21 cellular contexts compared by ENCODE assay signal in genomic region chr11:78647986-78648875, GRCh38.
DNase-seq lines count a peak whose midpoint lies in the region; ATAC-seq and TF ChIP-seq lines count a peak whose summit lies in the region.
"Had no signal": no experiment of that assay in that cellular context is flagged by ENCODE, and none has a peak within 500 bp of the region (broad histone marks: within the 10 kb centered on the region; RNA-seq: fewer than 3 reads in every experiment).

No MANE protein-coding gene starts in this region.

- TF ChIP-seq CTCF in WTC11 (IDR thresholded peaks at IDR 0.05), result no peak

- ATAC-seq in left lobe of liver (no peak), WTC11 (no peak)
- ATAC-seq: activated CD8-positive, alpha-beta T cell treated with anti-CD3 and anti-CD28 coated beads, Interleukin-2, amount 10 ng/mL, durations not matched to agents 7 days and 5 days; activated naive CD4-positive, alpha-beta T cell treated with anti-CD3 and anti-CD28 coated beads, Interleukin-2, amount 50 U/mL, for 72 hours; gastrocnemius medialis; GM12878; naive thymus-derived CD4-positive, alpha-beta T cell; right lobe of liver had no signal

- H3K27ac Mint-ChIP-seq in WTC11, result no peak overlapping the region
- H3K27ac Mint-ChIP-seq: activated CD8-positive, alpha-beta T cell treated with anti-CD3 and anti-CD28 coated beads, Interleukin-2, amount 10 ng/mL, durations not matched to agents 7 days and 5 days; activated naive CD4-positive, alpha-beta T cell treated with anti-CD3 and anti-CD28 coated beads, Interleukin-2, amount 50 U/mL, for 72 hours; IgD-negative memory B cell; naive thymus-derived CD4-positive, alpha-beta T cell had no signal

- no peaks in the 10 kb centered on the region for H3K9me3 Mint-ChIP-seq in WTC11
- H3K9me3 Mint-ChIP-seq: activated naive CD4-positive, alpha-beta T cell treated with anti-CD3 and anti-CD28 coated beads, Interleukin-2, amount 50 U/mL, for 72 hours; central memory CD8-positive, alpha-beta T cell; IgD-negative memory B cell; naive thymus-derived CD4-positive, alpha-beta T cell had no signal

- no peaks in the 10 kb centered on the region for H3K36me3 Mint-ChIP-seq in WTC11
- H3K36me3 Mint-ChIP-seq: IgD-negative memory B cell; naive thymus-derived CD4-positive, alpha-beta T cell had no signal

- H3K4me1 Mint-ChIP-seq in WTC11, result peaks cover 19% of the 10 kb centered on the region

- peak; percentile 17 for DNase-seq in NCI-H1436 (lab: John Stamatoyannopoulos, UW)
- DNase-seq in NCI-H1436 treated with DMSO at 0.1 percent for 48 hours (lab: John Stamatoyannopoulos, UW), result no peak
- peak; percentile 1 for DNase-seq in HEK293T (ENCODE audit: extremely low spot score)
- DNase-seq in NCI-H510A (lab: John Stamatoyannopoulos, UW), result peak; percentile 12
- DNase-seq in left lobe of liver (ENCODE audit: low spot score), result peak; percentile 22
- no peak for DNase-seq in NCI-H446 treated with DMSO at 0.1 percent for 48 hours (lab: John Stamatoyannopoulos, UW)
- no peak for DNase-seq in WTC11 (ENCODE audit: low spot score)
- no peak for DNase-seq in activated naive CD4-positive, alpha-beta T cell treated with anti-CD3 and anti-CD28 coated beads, Interleukin-2, amount 50 U/mL, for 16 hours
- DNase-seq: Calu3; gastrocnemius medialis; GF-D8; GOT3; kidney glomerular epithelial cell; naive thymus-derived CD4-positive, alpha-beta T cell; NK-92 treated with Interleukin-12 subunit alpha and Interleukin-12 subunit beta, amount 100 ng/mL, for 24 hours; right lobe of liver had no signal

- POLR2A ChIA-PET in HEK293T (lab: Yijun Ruan, JAX), result no interaction called here
- POLR2A ChIA-PET in WTC11 (lab: Charles Lee), result no interaction called here

- no peaks in the 10 kb centered on the region for H3K27me3 Mint-ChIP-seq in WTC11 (ENCODE audit: low read depth)

- CTCF ChIA-PET in HEK293T (lab: Yijun Ruan, JAX), result interaction anchor here (1.1 to 4.9 kb wide), 2 partner anchors 68 to 313 kb away, joined by 3 to 80 read pairs; no protein-coding TSS in a partner anchor
- CTCF ChIA-PET in WTC11 (lab: Charles Lee), result interaction anchor here (0.6 to 12.8 kb wide), 5 partner anchors 27 to 450 kb away, joined by 3 to 396 read pairs (median 30); no protein-coding TSS in a partner anchor

- no peak overlapping the region for H3K4me3 Mint-ChIP-seq in WTC11
- H3K4me3 Mint-ChIP-seq: activated CD8-positive, alpha-beta T cell treated with anti-CD3 and anti-CD28 coated beads, Interleukin-2, amount 10 ng/mL, durations not matched to agents 7 days and 5 days; central memory CD8-positive, alpha-beta T cell; IgD-negative memory B cell; naive thymus-derived CD4-positive, alpha-beta T cell had no signal

TF ChIP-seq in HEK293T, 16 proteins besides CTCF, POLR2A, EP300 and RAD21:
- TF ChIP-seq L3MBTL2 (conservative IDR thresholded peaks at IDR 0.05) (no peak), CTBP1 (IDR thresholded peaks at IDR 0.05; ENCODE audit: borderline replicate concordance) (no peak), SUZ12 (IDR thresholded peaks at IDR 0.05) (no peak)

TF ChIP-seq in WTC11, 78 proteins besides CTCF, POLR2A, EP300 and RAD21:
- no peak for TF ChIP-seq ELF4 (CRISPR knock-in tag; IDR thresholded peaks at IDR 0.05; ENCODE audit: low read depth)
- TF ChIP-seq ERG (CRISPR knock-in tag; IDR thresholded peaks at IDR 0.05), result no peak
- TF ChIP-seq ZNF263 (CRISPR knock-in tag; IDR thresholded peaks at IDR 0.05; ENCODE audit: low read depth), result no peak
- no peak for TF ChIP-seq ZNF512 (CRISPR knock-in tag; IDR thresholded peaks at IDR 0.05; ENCODE audit: borderline replicate concordance)
- TF ChIP-seq ZNF423 (CRISPR knock-in tag; IDR thresholded peaks at IDR 0.05), result no peak
- no peak for TF ChIP-seq RORB (CRISPR knock-in tag; IDR thresholded peaks at IDR 0.05)
- TF ChIP-seq CREM (CRISPR knock-in tag; IDR thresholded peaks at IDR 0.05), result no peak
- TF ChIP-seq KAT7 (CRISPR knock-in tag; IDR thresholded peaks at IDR 0.05; ENCODE audit: borderline replicate concordance), result no peak

Comparison
In these comparisons a context has a peak if more than half of its experiments do, and no peak if none do; other contexts are left out.
1. DNase-seq: peak in NCI-H1436 (single experiment), HEK293T (single experiment), NCI-H510A (single experiment) and left lobe of liver (single experiment); none in NCI-H1436 treated with DMSO at 0.1 percent for 48 hours (single experiment), NCI-H446 treated with DMSO at 0.1 percent for 48 hours (single experiment), WTC11 (single experiment) and activated naive CD4-positive, alpha-beta T cell treated with anti-CD3 and anti-CD28 coated beads, Interleukin-2, amount 50 U/mL, for 16 hours (single experiment).